Comparison of ENCODE assay signal across 8 cellular contexts in the genomic region with DNA sequence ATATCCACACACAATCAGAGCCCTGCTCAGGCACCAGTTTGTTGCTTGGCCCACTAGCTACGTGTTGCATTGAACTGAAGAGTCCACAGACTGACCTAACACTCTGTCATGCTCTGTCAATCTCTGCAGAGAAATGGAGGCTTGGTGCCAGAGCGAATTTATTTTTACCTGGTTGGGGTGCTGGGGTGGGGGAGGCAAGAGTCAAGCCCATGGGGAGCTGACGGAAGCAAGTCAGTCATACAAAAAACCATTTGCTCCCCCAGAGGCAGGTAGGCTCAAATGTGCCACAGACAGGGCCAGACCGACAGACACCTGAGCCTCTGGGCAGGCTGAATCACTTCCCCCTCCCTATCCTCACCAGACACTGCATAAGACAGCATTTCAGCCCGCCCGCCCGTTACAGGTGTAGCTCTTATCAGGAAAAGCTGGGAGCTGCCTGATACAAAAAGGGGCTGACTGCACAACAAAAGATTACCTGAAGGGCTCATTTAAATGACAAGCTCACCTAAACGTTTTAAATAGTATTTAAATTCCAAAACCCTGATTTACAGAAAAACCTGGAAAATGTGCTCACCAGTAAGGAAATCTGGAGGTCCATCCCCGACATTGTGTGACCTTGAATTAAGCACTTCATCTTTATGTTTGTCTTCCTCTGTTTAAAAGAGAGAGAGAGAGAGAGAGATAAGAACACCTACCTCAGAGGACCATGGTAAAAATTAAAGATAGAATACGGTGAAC. TPM values are rescaled to one million over a fixed set of nuclear protein-coding genes. Genes with fewer than 3 reads are reported as not detected.
A peak's percentile ranks its signal among the peaks of the same experiment; 100 is the strongest.
DNase-seq lines count a peak whose midpoint lies in the region; ATAC-seq and TF ChIP-seq lines count a peak whose summit lies in the region.

No MANE protein-coding gene starts in this region.

- BruUV-seq in PC-9 (replicated peaks; lab: Mats Ljungman, UMichigan), result no TSS peak

- peak overlapping the region; percentile 100 for H3K9ac ChIP-seq in iPS-18a (ENCODE audit: low read length)

- peak overlapping the region; percentile 100 for H3K27ac Mint-ChIP-seq in GM23338
- peak overlapping the region; percentile 96 to 98 for H3K27ac Mint-ChIP-seq in activated naive CD4-positive, alpha-beta T cell treated with anti-CD3 and anti-CD28 coated beads, Interleukin-2, amount 50 U/mL, for 72 hours

- WGBS in spleen, 5 donors, result 24 to 41% (median 33%) methylated on average over 10 of the region's 10 CpGs

- H3K4me2 ChIP-seq in GM23338, result peak overlapping the region; percentile 68
- H3K4me2 ChIP-seq in PC-9, result peak overlapping the region; percentile 93

- no peaks in the 10 kb centered on the region for H3K27me3 ChIP-seq in GM23338 (ENCODE audit: insufficient read depth)
- no peaks in the 10 kb centered on the region for H3K27me3 ChIP-seq in PC-9 (ENCODE audit: insufficient read depth, low read depth)
- H3K27me3 ChIP-seq in iPS-18a (ENCODE audit: control insufficient read depth, insufficient read depth, low read length), result no peaks in the 10 kb centered on the region
- no peaks in the 10 kb centered on the region for H3K27me3 ChIP-seq in spleen (replicated peaks in 1 of 7)

- peaks cover 43% of the 10 kb centered on the region for H3K27me3 Mint-ChIP-seq in GM23338 (ENCODE audit: insufficient read depth, low read depth, poor library complexity)

- ATAC-seq in GM23338, result peak; percentile 72
- peak in 1 of 2 donors; percentile 14 for ATAC-seq in activated naive CD4-positive, alpha-beta T cell treated with anti-CD3 and anti-CD28 coated beads, Interleukin-2, amount 50 U/mL, for 72 hours
- ATAC-seq in sciatic nerve, result no peak

- peak; percentile 98 for DNase-seq in GM23338 (ENCODE audit: low spot score)
- DNase-seq in PC-9, result peak; percentile 41 to 63
- DNase-seq in activated naive CD4-positive, alpha-beta T cell treated with anti-CD3 and anti-CD28 coated beads, Interleukin-2, amount 50 U/mL, for 72 hours (ENCODE audit: low spot score in 2 of 2), result peak in 1 of 2 donors; percentile 72
- DNase-seq in spleen, result peak; percentile 84
- DNase-seq in sciatic nerve (ENCODE audit: low spot score), result no peak
- DNase-seq in NOMO-1 treated with DMSO at 0.1 percent for 48 hours (lab: John Stamatoyannopoulos, UW; ENCODE audit: unreplicated experiment), result no peak
- no peak for DNase-seq in RKO (ENCODE audit: low spot score)

- peak overlapping the region; percentile 97 for H3K4me3 Mint-ChIP-seq in GM23338

- H3K9me3 ChIP-seq in PC-9 (ENCODE audit: insufficient read depth, low read depth), result no peaks in the 10 kb centered on the region
- no peaks in the 10 kb centered on the region for H3K9me3 ChIP-seq in iPS-18a (ENCODE audit: control insufficient read depth, low read depth, low read length)
- H3K9me3 ChIP-seq in spleen, result no peaks in the 10 kb centered on the region

- H3K79me2 ChIP-seq in GM23338 (replicated peaks; ENCODE audit: insufficient read depth), result peaks cover 31% of the 10 kb centered on the region
- peaks cover 36% of the 10 kb centered on the region for H3K79me2 ChIP-seq in PC-9 (ENCODE audit: low read depth)

- peak overlapping the region; percentile 99 for H3K27ac ChIP-seq in GM23338 (ENCODE audit: low read depth)
- peak overlapping the region; percentile 100 for H3K27ac ChIP-seq in PC-9
- peak overlapping the region; percentile 99 for H3K27ac ChIP-seq in iPS-18a (ENCODE audit: low read length)
- peak overlapping the region; percentile 97 to 100 (median 100) for H3K27ac ChIP-seq in spleen

- 0 out of 2 replicates have a peak, but pooled peaks cover 5% of the 10 kb centered on the region for H4K20me1 ChIP-seq in GM23338 (replicated peaks; ENCODE audit: insufficient read depth)
- H4K20me1 ChIP-seq in PC-9 (ENCODE audit: insufficient read depth), result no peaks in the 10 kb centered on the region

- H2AFZ ChIP-seq in GM23338 (no peak overlapping the region), PC-9 (no peak overlapping the region)

- H3K4me1 Mint-ChIP-seq in GM23338, result peaks cover 37% of the 10 kb centered on the region

- peaks cover 11% of the 10 kb centered on the region for H3K9me3 Mint-ChIP-seq in GM23338
- peaks cover 0 to 2% of the 10 kb centered on the region in 2 donors for H3K9me3 Mint-ChIP-seq in activated naive CD4-positive, alpha-beta T cell treated with anti-CD3 and anti-CD28 coated beads, Interleukin-2, amount 50 U/mL, for 72 hours

- H3K4me1 ChIP-seq in GM23338 (ENCODE audit: insufficient read depth) (peaks cover 23% of the 10 kb centered on the region), PC-9 (replicated peaks; ENCODE audit: insufficient read depth) (peaks cover 42% of the 10 kb centered on the region), iPS-18a (ENCODE audit: control insufficient read depth, low read depth, low read length) (peaks cover 32% of the 10 kb centered on the region), spleen (peaks cover 31 to 80% (median 52%) of the 10 kb centered on the region in 6 donors)

- peak in 1 of 3 donors; percentile 34 for TF ChIP-seq POLR2A in spleen (IDR thresholded peaks at IDR 0.05)

- H3K4me3 ChIP-seq in GM23338 (peak overlapping the region; percentile 85), PC-9 (peak overlapping the region; percentile 77), iPS-18a (ENCODE audit: low read length) (peak overlapping the region; percentile 90), spleen (peak overlapping the region in 6 of 8 donors; percentile 37 to 97 (median 78))

- intact Hi-C loops in PC-9 (cut with micrococcal nuclease; ENCODE audit: unreplicated experiment) (loop anchor here (5.0 kb wide), 1 partner anchor 107 kb away; a partner anchor contains a TSS), spleen (cut with DNase I; ENCODE audit: low total_unique reads) (loop anchor here (5.0 kb wide), 2 partner anchors 37 to 57 kb away; no protein-coding TSS in a partner anchor), sciatic nerve (cut with DNase I) (loop anchor here (5.0 kb wide), 2 partner anchors 37 to 57 kb away; no protein-coding TSS in a partner anchor)

- H3K9me2 ChIP-seq in GM23338 (ENCODE audit: insufficient read depth) (no peaks in the 10 kb centered on the region), PC-9 (ENCODE audit: insufficient read depth) (no peaks in the 10 kb centered on the region)

- H3F3A ChIP-seq in GM23338 (replicated peaks; ENCODE audit: low read depth) (peaks cover 30% of the 10 kb centered on the region), PC-9 (ENCODE audit: insufficient read depth, low read depth) (peaks cover 56% of the 10 kb centered on the region)

- POLR2A ChIA-PET in PC-9 (lab: Charles Lee; ENCODE audit: unreplicated experiment), result interaction anchor here (0.6 kb wide), 3 partner anchors 49 to 171 kb away, joined by 4 to 8 read pairs (median 6); a partner anchor contains a TSS

- no peak; a peak in 1 of 4 replicates for TF ChIP-seq CTCF in GM23338 (conservative IDR thresholded peaks at IDR 0.05; ENCODE audit: low read depth in 2 of 2)
- no peak for TF ChIP-seq CTCF in PC-9 (conservative IDR thresholded peaks at IDR 0.05)
- no peak for TF ChIP-seq CTCF in spleen (IDR thresholded peaks at IDR 0.05 in 8 of 11, conservative IDR thresholded peaks at IDR 0.05 in 3 of 11)

- H3K36me3 ChIP-seq in GM23338 (ENCODE audit: insufficient read depth) (peaks cover 17% of the 10 kb centered on the region; the same call in 1 of the 2 replicates), PC-9 (ENCODE audit: low read depth) (peaks cover 28% of the 10 kb centered on the region), iPS-18a (ENCODE audit: control insufficient read depth, low read depth, low read length) (peaks cover 37% of the 10 kb centered on the region), spleen (peaks cover 4 to 60% (median 23%) of the 10 kb centered on the region in 6 donors)

- CTCF ChIA-PET in PC-9 (lab: Charles Lee), result interaction anchor here (0.5 to 0.6 kb wide), 2 partner anchors 14 to 88 kb away, joined by 8 read pairs; no protein-coding TSS in a partner anchor

- H3K36me3 Mint-ChIP-seq in GM23338 (ENCODE audit: low read depth), result peaks cover 67% of the 10 kb centered on the region
- peaks cover 55 to 64% of the 10 kb centered on the region in 2 donors for H3K36me3 Mint-ChIP-seq in activated naive CD4-positive, alpha-beta T cell treated with anti-CD3 and anti-CD28 coated beads, Interleukin-2, amount 50 U/mL, for 72 hours

TF ChIP-seq in GM23338, 12 proteins besides CTCF, POLR2A, EP300 and RAD21:
- no peak for TF ChIP-seq EZH2 (IDR thresholded peaks at IDR 0.05; ENCODE audit: low read depth, unreplicated experiment)
- TF ChIP-seq NANOG (IDR thresholded peaks at IDR 0.05; ENCODE audit: borderline replicate concordance), result peak; percentile 48; the same call in 1 of the 2 replicates
- TF ChIP-seq CREB1 (CRISPR knock-in tag; IDR thresholded peaks at IDR 0.05; ENCODE audit: low read depth), result 0 out of 2 replicates have a peak, but pooled peaks have one; percentile 18
- TF ChIP-seq POLR2AphosphoS5 (IDR thresholded peaks at IDR 0.05; ENCODE audit: low read depth), result peak; percentile 54
- no peak for TF ChIP-seq ZNF331 (CRISPR knock-in tag; IDR thresholded peaks at IDR 0.05; ENCODE audit: low read depth)
- TF ChIP-seq, protein P1, sequence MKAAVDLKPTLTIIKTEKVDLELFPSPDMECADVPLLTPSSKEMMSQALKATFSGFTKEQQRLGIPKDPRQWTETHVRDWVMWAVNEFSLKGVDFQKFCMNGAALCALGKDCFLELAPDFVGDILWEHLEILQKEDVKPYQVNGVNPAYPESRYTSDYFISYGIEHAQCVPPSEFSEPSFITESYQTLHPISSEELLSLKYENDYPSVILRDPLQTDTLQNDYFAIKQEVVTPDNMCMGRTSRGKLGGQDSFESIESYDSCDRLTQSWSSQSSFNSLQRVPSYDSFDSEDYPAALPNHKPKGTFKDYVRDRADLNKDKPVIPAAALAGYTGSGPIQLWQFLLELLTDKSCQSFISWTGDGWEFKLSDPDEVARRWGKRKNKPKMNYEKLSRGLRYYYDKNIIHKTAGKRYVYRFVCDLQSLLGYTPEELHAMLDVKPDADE (IDR thresholded peaks at IDR 0.05), result 0 out of 2 replicates have a peak, but pooled peaks have one; percentile 42
TF ChIP-seq in GM23338: peak in this region for 4.

RNA-seq across cellular contexts. Expression of a gene that starts 2.1 kb away (rescaled TPM):
- 212 and 254 TPM in 2 replicates for total RNA-seq in GM23338 (2014; rRNA removed; shearing (Covaris generic))
- 393 and 400 TPM in 2 replicates for polyA plus RNA-seq in GM23338 (2016; fragmentation: Nextera tagmentation; extraction: Ambion mirVana)
- total RNA-seq in PC-9 (2021), result 148 and 227 TPM in 2 replicates
- total RNA-seq in activated naive CD4-positive, alpha-beta T cell treated with anti-CD3 and anti-CD28 coated beads, Interleukin-2, amount 50 U/mL, for 72 hours, result 100 to 1,000 TPM; 339 to 451 TPM
- 100 to 1,000 TPM; 256 to 351 (median 301) TPM for total RNA-seq in spleen
- polyA plus RNA-seq in spleen, result 100 to 1,000 TPM; 254 to 294 (median 278) TPM
- total RNA-seq in sciatic nerve, result 285 TPM

Comparison
In these comparisons a context has a peak if more than half of its experiments do, and no peak if none do; other contexts are left out.
1. DNase-seq: peak in GM23338 (single experiment), PC-9 (2 of 2) and spleen (single experiment); none in sciatic nerve (single experiment), NOMO-1 treated with DMSO at 0.1 percent for 48 hours (single experiment) and RKO (single experiment).
2. Peak in every context shown above with its lines, with median percentiles within 50 percentile points of each other: H3K27ac ChIP-seq and H3K4me3 ChIP-seq.